9 cellular contexts compared by ENCODE assay signal in the genomic region with DNA sequence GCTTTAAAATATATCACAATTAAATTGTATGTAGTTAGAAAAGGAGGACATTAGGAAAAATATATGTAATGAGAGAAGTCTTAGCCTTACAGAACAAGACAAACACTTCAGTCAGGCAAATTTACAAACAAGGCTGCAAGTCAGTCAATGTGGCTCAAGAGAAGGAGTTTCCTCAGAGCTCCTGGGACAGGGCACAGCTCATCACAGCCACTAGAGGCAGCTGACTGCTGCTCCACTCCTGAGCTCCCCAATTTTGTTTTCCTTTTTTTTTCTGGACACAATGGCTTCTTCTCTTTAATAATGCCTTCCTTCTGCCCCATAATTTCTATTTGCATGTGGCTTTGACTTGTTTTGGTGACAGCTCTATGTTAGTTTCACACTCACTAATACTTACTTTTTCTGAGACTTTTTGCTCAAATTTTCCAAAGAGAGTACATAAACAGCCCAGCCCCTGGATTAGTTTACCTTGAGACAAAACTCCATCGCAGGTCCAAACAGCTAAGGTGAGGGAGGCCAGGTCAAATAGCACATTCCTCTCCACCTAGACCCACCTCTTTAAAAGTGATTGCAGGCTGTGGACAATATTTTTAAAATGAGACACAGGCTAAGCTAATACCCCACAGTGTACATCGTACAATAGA.
DNase-seq lines count a peak whose midpoint lies in the region; ATAC-seq and TF ChIP-seq lines count a peak whose summit lies in the region.
"Had no signal": no experiment of that assay in that cellular context is flagged by ENCODE, and none has a peak within 500 bp of the region (broad histone marks: within the 10 kb centered on the region; RNA-seq: fewer than 3 reads in every experiment).

No MANE protein-coding gene starts in this region.

- no peak overlapping the region for H4K91ac ChIP-seq in neuronal stem cell (ENCODE audit: low read depth, low read length, poor library complexity)

- TF ChIP-seq CTCF in GM12875 (IDR thresholded peaks at IDR 0.05; ENCODE audit: borderline replicate concordance, insufficient read depth, low read depth, low read length): 0 out of 2 replicates have a peak, but pooled peaks have one; percentile 1
- TF ChIP-seq CTCF in NB4 (IDR thresholded peaks at IDR 0.05; ENCODE audit: low read depth, low read length): peak; percentile 30
- TF ChIP-seq CTCF in choroid plexus epithelial cell (conservative IDR thresholded peaks at IDR 0.05; ENCODE audit: low read depth, low read length): peak; percentile 35

- no peak overlapping the region for H2AK5ac ChIP-seq in neuronal stem cell (ENCODE audit: low read depth, low read length)

- no peak overlapping the region for H2BK120ac ChIP-seq in neuronal stem cell (ENCODE audit: low read depth, low read length)

- H3K4me1 ChIP-seq in neuronal stem cell (ENCODE audit: control insufficient read depth in 2 of 2, insufficient read depth in 1 of 2, low read depth in 1 of 2, low read length in 2 of 2): peaks cover 0 to 2% of the 10 kb centered on the region in 2 donors
- no peaks in the 10 kb centered on the region for H3K4me1 ChIP-seq in effector memory CD4-positive, alpha-beta T cell (ENCODE audit: control insufficient read depth, insufficient read depth, low read length, poor library complexity, severe bottlenecking)
- H3K4me1 ChIP-seq: ascending aorta had no signal

- no peak overlapping the region for H4K8ac ChIP-seq in neuronal stem cell (ENCODE audit: low read depth, low read length)

- H3K9me3 ChIP-seq in neuronal stem cell (replicated peaks in 1 of 2; ENCODE audit: control insufficient read depth in 2 of 2, insufficient read depth in 1 of 2, low read depth in 1 of 2, low read length in 2 of 2): no peaks in the 10 kb centered on the region
- no peaks in the 10 kb centered on the region for H3K9me3 ChIP-seq in effector memory CD4-positive, alpha-beta T cell (ENCODE audit: control insufficient read depth, low read length)
- H3K9me3 ChIP-seq: ascending aorta had no signal

- H3K14ac ChIP-seq in neuronal stem cell (ENCODE audit: low read length): no peak overlapping the region

- H3K4me3 ChIP-seq in GM12875 (ENCODE audit: low read depth, low read length): no peak overlapping the region
- H3K4me3 ChIP-seq in NB4 (ENCODE audit: low read depth, low read length): no peak overlapping the region
- H3K4me3 ChIP-seq in choroid plexus epithelial cell (ENCODE audit: low read depth, low read length): no peak overlapping the region
- H3K4me3 ChIP-seq in neuronal stem cell (ENCODE audit: low read length in 2 of 2): no peak overlapping the region
- H3K4me3 ChIP-seq in effector memory CD4-positive, alpha-beta T cell (ENCODE audit: insufficient read depth, low read depth, low read length, poor library complexity, severe bottlenecking): no peak overlapping the region
- H3K4me3 ChIP-seq: ascending aorta had no signal

- no peak overlapping the region for H2AFZ ChIP-seq in neuronal stem cell (ENCODE audit: low read length)

- ATAC-seq in HG02678 (IDR thresholded peaks at IDR 0.05; ENCODE audit: unreplicated experiment) (no peak), GM19397 (IDR thresholded peaks at IDR 0.05; ENCODE audit: unreplicated experiment) (no peak)

- no peak overlapping the region for H3K27ac ChIP-seq in neuronal stem cell (replicated peaks; ENCODE audit: low read length)
- H3K27ac ChIP-seq in effector memory CD4-positive, alpha-beta T cell (ENCODE audit: insufficient read depth, low read length, poor library complexity, severe bottlenecking): no peak overlapping the region
- H3K27ac ChIP-seq: ascending aorta had no signal

- H2BK12ac ChIP-seq in neuronal stem cell (ENCODE audit: low read length): no peak overlapping the region

- no peak overlapping the region for H2BK15ac ChIP-seq in neuronal stem cell (ENCODE audit: low read length)

- no peaks in the 10 kb centered on the region for H3K79me1 ChIP-seq in neuronal stem cell (ENCODE audit: low read depth, low read length)

- H3K23ac ChIP-seq in neuronal stem cell (ENCODE audit: low read depth, low read length, poor library complexity): no peak overlapping the region

- H3K4ac ChIP-seq in neuronal stem cell (ENCODE audit: low read length): no peak overlapping the region

- no peaks in the 10 kb centered on the region for H3K27me3 ChIP-seq in neuronal stem cell (ENCODE audit: control insufficient read depth in 3 of 3, insufficient read depth in 3 of 3, low read depth in 1 of 3, low read length in 3 of 3)
- no peaks in the 10 kb centered on the region for H3K27me3 ChIP-seq in effector memory CD4-positive, alpha-beta T cell (replicated peaks; ENCODE audit: control insufficient read depth, insufficient read depth, low read length, poor library complexity, severe bottlenecking)
- H3K27me3 ChIP-seq: ascending aorta had no signal

- no peak overlapping the region for H3K4me2 ChIP-seq in neuronal stem cell (ENCODE audit: insufficient read depth, low read length, poor library complexity, severe bottlenecking)

- no peak for TF ChIP-seq POLR2A in NB4 (IDR thresholded peaks at IDR 0.05; ENCODE audit: extremely low read depth, insufficient read length)

- H3K9ac ChIP-seq in neuronal stem cell (ENCODE audit: low read depth, low read length, poor library complexity): no peak overlapping the region

- H3K36me3 ChIP-seq in neuronal stem cell (replicated peaks in 1 of 2; ENCODE audit: control insufficient read depth in 2 of 2, insufficient read depth in 2 of 2, low read length in 2 of 2): no peaks in the 10 kb centered on the region
- no peaks in the 10 kb centered on the region for H3K36me3 ChIP-seq in effector memory CD4-positive, alpha-beta T cell (ENCODE audit: control insufficient read depth, insufficient read depth, low read length)
- H3K36me3 ChIP-seq: ascending aorta had no signal

- no peak overlapping the region for H2BK5ac ChIP-seq in neuronal stem cell (ENCODE audit: low read length)

- DNase-seq in NB4 (ENCODE audit: low read depth) (peak; percentile 13), choroid plexus epithelial cell (ENCODE audit: low read depth) (peak; percentile 1), neuronal stem cell (ENCODE audit: low spot score) (peak; percentile 12)
- no peak for DNase-seq in effector memory CD4-positive, alpha-beta T cell
- DNase-seq in stimulated activated naive CD4-positive, alpha-beta T cell treated with Interleukin-2 at 50 U/mL for 16 hours (lab: John Stamatoyannopoulos, UW): no peak

- no CpG with 5 or more reads among the region's 2 CpGs for WGBS in neuronal stem cell (ENCODE audit: extremely low coverage in 2 of 2, insufficient read length in 2 of 2, insufficient replicate concordance in 1 of 2), 2 donors

- H3K18ac ChIP-seq in neuronal stem cell (ENCODE audit: low read length): no peak overlapping the region

Comparison
In these comparisons a context has a peak if more than half of its experiments do, and no peak if none do; other contexts are left out.
1. DNase-seq: peak in NB4 (single experiment), choroid plexus epithelial cell (single experiment) and neuronal stem cell (single experiment); none in effector memory CD4-positive, alpha-beta T cell (0 of 3) and stimulated activated naive CD4-positive, alpha-beta T cell treated with Interleukin-2 at 50 U/mL for 16 hours (single experiment).
2. Peak in every context shown above with its lines, with median percentiles within 50 percentile points of each other: CTCF ChIP-seq.